Comparison of ENCODE assay signal across 8 cellular contexts in the genomic region with DNA sequence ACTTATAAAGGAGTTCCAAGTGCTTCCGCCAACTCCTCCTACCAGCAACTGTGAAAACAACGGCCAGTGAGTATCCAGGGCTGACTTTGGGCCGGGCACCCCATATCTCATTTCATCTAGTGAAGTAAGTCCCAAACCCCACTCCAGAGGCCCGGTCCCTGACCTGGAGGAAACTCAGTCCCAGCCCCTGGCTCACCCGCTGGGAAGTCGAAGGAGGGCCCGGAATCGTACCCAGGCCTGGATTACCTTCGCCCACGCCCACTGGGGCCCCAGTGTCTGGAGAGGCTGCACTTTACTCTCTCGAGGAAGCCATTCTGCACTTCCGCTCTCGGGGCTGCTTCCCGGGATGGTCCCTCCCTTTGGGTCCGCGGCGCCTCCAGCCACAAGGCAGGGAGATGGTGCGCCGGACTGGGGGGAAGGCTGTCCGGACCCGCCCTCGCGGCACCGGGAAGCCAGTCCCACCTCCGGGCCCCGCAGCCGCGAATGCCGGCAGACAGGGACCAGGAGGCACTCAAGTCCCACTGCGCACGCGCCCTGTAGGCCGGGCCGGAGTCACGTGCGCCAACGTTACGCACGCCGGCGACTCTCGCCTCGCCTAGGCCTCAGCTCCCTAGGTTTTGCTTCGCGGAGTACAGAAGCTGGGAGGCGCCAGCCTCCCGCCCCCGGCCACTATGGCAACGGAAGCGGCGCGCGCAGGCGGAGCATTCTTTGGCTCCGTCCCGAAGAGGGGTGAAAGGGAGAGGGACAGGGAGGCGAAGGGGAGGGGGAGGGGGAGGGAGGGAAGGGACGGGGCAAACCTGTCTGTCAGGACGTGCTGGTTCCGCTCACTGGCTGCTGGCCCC. TPM values are rescaled to one million over a fixed set of nuclear protein-coding genes. Genes with fewer than 3 reads are reported as not detected.
A peak's percentile ranks its signal among the peaks of the same experiment; 100 is the strongest.
DNase-seq lines count a peak whose midpoint lies in the region; ATAC-seq, FAIRE-seq and TF ChIP-seq lines count a peak whose summit lies in the region.

A gene with protein sequence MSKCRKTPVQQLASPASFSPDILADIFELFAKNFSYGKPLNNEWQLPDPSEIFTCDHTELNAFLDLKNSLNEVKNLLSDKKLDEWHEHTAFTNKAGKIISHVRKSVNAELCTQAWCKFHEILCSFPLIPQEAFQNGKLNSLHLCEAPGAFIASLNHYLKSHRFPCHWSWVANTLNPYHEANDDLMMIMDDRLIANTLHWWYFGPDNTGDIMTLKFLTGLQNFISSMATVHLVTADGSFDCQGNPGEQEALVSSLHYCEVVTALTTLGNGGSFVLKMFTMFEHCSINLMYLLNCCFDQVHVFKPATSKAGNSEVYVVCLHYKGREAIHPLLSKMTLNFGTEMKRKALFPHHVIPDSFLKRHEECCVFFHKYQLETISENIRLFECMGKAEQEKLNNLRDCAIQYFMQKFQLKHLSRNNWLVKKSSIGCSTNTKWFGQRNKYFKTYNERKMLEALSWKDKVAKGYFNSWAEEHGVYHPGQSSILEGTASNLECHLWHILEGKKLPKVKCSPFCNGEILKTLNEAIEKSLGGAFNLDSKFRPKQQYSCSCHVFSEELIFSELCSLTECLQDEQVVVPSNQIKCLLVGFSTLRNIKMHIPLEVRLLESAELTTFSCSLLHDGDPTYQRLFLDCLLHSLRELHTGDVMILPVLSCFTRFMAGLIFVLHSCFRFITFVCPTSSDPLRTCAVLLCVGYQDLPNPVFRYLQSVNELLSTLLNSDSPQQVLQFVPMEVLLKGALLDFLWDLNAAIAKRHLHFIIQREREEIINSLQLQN (minus strand): TSS at position 513 of the 842 bp plus-strand sequence. CDS start 3,482 bp downstream, outside the sequence.

- H3K36me3 Mint-ChIP-seq in dendritic cell treated with granulocyte-macrophage colony-stimulating factor and Interleukin-4, amounts not matched to agents 40 ng/mL and 50 ng/mL, for 4 days (ENCODE audit: low read depth): peaks cover 41% of the 10 kb centered on the region

- H3K36me3 ChIP-seq in BLaER1 treated with 17β-estradiol and CSF1 and Interleukin-3, amounts not matched to agents 10 nM and 100 nM: peaks cover 34 to 37% (median 36%) of the 10 kb centered on the region in 11 experiments
- peaks cover 3 to 22% of the 10 kb centered on the region in 2 experiments for H3K36me3 ChIP-seq in HepG2 (replicated peaks in 1 of 2; ENCODE audit: control insufficient read depth in 1 of 2, insufficient read depth in 2 of 2, low read length in 2 of 2)

- peak; percentile 75 for TF ChIP-seq RAD21 in HepG2 (CRISPR knock-in tag; IDR thresholded peaks at IDR 0.05)

- in situ Hi-C loops in HepG2 (cut with HindIII; ENCODE audit: extremely low pct_ligation_motif_present, low pct_unique_long_range_greater_than_20kb): no loop called here

- no peaks in the 10 kb centered on the region for H3K27me3 ChIP-seq in BLaER1 treated with 17β-estradiol and CSF1 and Interleukin-3, amounts not matched to agents 10 nM and 100 nM
- no peaks in the 10 kb centered on the region; a peak in 1 of 5 replicates for H3K27me3 ChIP-seq in HepG2 (ENCODE audit: control insufficient read depth in 1 of 2, insufficient read depth in 2 of 2, low read length in 2 of 2)

- H4K20me1 ChIP-seq in BLaER1 treated with 17β-estradiol and CSF1 and Interleukin-3, amounts not matched to agents 10 nM and 100 nM: peaks cover 0 to 7% (median 0%) of the 10 kb centered on the region in 11 experiments; a peak in 1 of 22 replicates
- no peaks in the 10 kb centered on the region for H4K20me1 ChIP-seq in HepG2 (ENCODE audit: insufficient read depth, low read length)

- peak; percentile 58 for TF ChIP-seq CTCF in HepG2 (CRISPR knock-in tag; IDR thresholded peaks at IDR 0.05)

- peak; percentile 97 for DNase-seq in NCI-H748 (lab: John Stamatoyannopoulos, UW; ENCODE audit: unreplicated experiment)
- DNase-seq in activated CD4-positive, alpha-beta T cell treated with anti-CD3 and anti-CD28 coated beads, Interleukin-2, amount 50 U/mL, for 24 hours (ENCODE audit: low read depth in 1 of 2, low spot score in 1 of 2): peak; percentile 79 to 90
- peak; percentile 97 for DNase-seq in HepG2 (ENCODE audit: low spot score)
- peak; percentile 91 for DNase-seq in stimulated activated CD4-positive, alpha-beta T cell treated with anti-CD3 and anti-CD28 coated beads, Interleukin-4, amount 100 ng/mL, for 1 hour

- CTCF ChIA-PET in HepG2 (lab: Yijun Ruan, JAX; ENCODE audit: low intra/inter-chr PET ratio, low total read pairs): no interaction called here

- H3K4me2 ChIP-seq in BLaER1 treated with 17β-estradiol and CSF1 and Interleukin-3, amounts not matched to agents 10 nM and 100 nM: peak within 1 kb of the TSS; percentile 76 to 96 (median 89)
- H3K4me2 ChIP-seq in HepG2 (ENCODE audit: low read depth, low read length): peak within 1 kb of the TSS; percentile 80

- H3K79me2 ChIP-seq in HepG2 (ENCODE audit: insufficient read depth, low read length): peaks cover 7% of the 10 kb centered on the region

- BruUV-seq in HepG2 (replicated peaks; lab: Mats Ljungman, UMichigan): no TSS peak

- WGBS in HepG2 (ENCODE audit: low lambda C conversion rate): 2% methylated on average over 41 of the region's 60 CpGs

- ATAC-seq in GM19351 (IDR thresholded peaks at IDR 0.05; ENCODE audit: unreplicated experiment) (peak; percentile 85), HG03521 (IDR thresholded peaks at IDR 0.05; ENCODE audit: unreplicated experiment) (peak; percentile 97), HepG2 (peak; percentile 97)

- intact Hi-C loops in dendritic cell treated with granulocyte-macrophage colony-stimulating factor and Interleukin-4, amounts not matched to agents 40 ng/mL and 50 ng/mL, for 4 days (cut with micrococcal nuclease): loop anchor here (5.0 to 10.0 kb wide), 2 partner anchors 37 to 176 kb away; a partner anchor contains a TSS
- intact Hi-C loops in HepG2 (cut with micrococcal nuclease; ENCODE audit: unreplicated experiment): no loop called here

- peak within 1 kb of the TSS; percentile 90 for H3K27ac Mint-ChIP-seq in dendritic cell treated with granulocyte-macrophage colony-stimulating factor and Interleukin-4, amounts not matched to agents 40 ng/mL and 50 ng/mL, for 4 days

- H3K4me3 ChIP-seq in BLaER1 treated with 17β-estradiol and CSF1 and Interleukin-3, amounts not matched to agents 10 nM and 100 nM: peak within 1 kb of the TSS; percentile 71 to 83 (median 78)
- H3K4me3 ChIP-seq in HepG2 (replicated peaks in 1 of 3; ENCODE audit: insufficient read depth in 1 of 3, low read depth in 2 of 3, low read length in 3 of 3): peak within 1 kb of the TSS; percentile 73 to 77 (median 77)

- peak within 1 kb of the TSS; percentile 88 to 96 (median 93) for H3K27ac ChIP-seq in BLaER1 treated with 17β-estradiol and CSF1 and Interleukin-3, amounts not matched to agents 10 nM and 100 nM
- H3K27ac ChIP-seq in HepG2 (ENCODE audit: extremely low read length, insufficient read depth, low read length): peak within 1 kb of the TSS; percentile 75

- peaks cover 17 to 26% (median 23%) of the 10 kb centered on the region in 10 experiments for H3K4me1 ChIP-seq in BLaER1 treated with 17β-estradiol and CSF1 and Interleukin-3, amounts not matched to agents 10 nM and 100 nM
- peaks cover 21% of the 10 kb centered on the region for H3K4me1 ChIP-seq in HepG2 (ENCODE audit: insufficient read depth, low read length)

- peaks cover 0 to 26% (median 18%) of the 10 kb centered on the region in 11 experiments; a peak in 20 of 22 replicates for H3K9me3 ChIP-seq in BLaER1 treated with 17β-estradiol and CSF1 and Interleukin-3, amounts not matched to agents 10 nM and 100 nM (replicated peaks in 1 of 11)
- no peaks in the 10 kb centered on the region; the same call in 1 of the 2 replicates for H3K9me3 ChIP-seq in HepG2 (ENCODE audit: low read length)

- POLR2A ChIA-PET in HepG2 (lab: Yijun Ruan, JAX): interaction anchor here (0.6 to 1.1 kb wide), 4 partner anchors 10 to 518 kb away, joined by 3 to 6 read pairs (median 4); a partner anchor contains a TSS

- TF ChIP-seq EP300 in HepG2 (IDR thresholded peaks at IDR 0.05; ENCODE audit: low read depth in 2 of 2, low read length in 2 of 2) (no peak), HepG2 (CRISPR knock-in tag; IDR thresholded peaks at IDR 0.05; ENCODE audit: borderline replicate concordance) (peak; percentile 49; the same call in 1 of the 2 replicates)

- H3K4me1 Mint-ChIP-seq in dendritic cell treated with granulocyte-macrophage colony-stimulating factor and Interleukin-4, amounts not matched to agents 40 ng/mL and 50 ng/mL, for 4 days (ENCODE audit: low read depth): peaks cover 21% of the 10 kb centered on the region

- peak within 1 kb of the TSS; percentile 87 for H3K4me3 Mint-ChIP-seq in dendritic cell treated with granulocyte-macrophage colony-stimulating factor and Interleukin-4, amounts not matched to agents 40 ng/mL and 50 ng/mL, for 4 days

- no peak within 1 kb of the TSS for H2AFZ ChIP-seq in HepG2 (ENCODE audit: low read length)

- no peaks in the 10 kb centered on the region for H3K9me3 Mint-ChIP-seq in dendritic cell treated with granulocyte-macrophage colony-stimulating factor and Interleukin-4, amounts not matched to agents 40 ng/mL and 50 ng/mL, for 4 days

- peak; percentile 83 to 93 for TF ChIP-seq POLR2A in HepG2 (IDR thresholded peaks at IDR 0.05; ENCODE audit: insufficient read depth in 1 of 2, low read depth in 2 of 2, low read length in 2 of 2)

- FAIRE-seq in HepG2 (lab: Jason Lieb, UNC): peak; percentile 34

- peak within 1 kb of the TSS; percentile 84 to 94 (median 88) for H3K9ac ChIP-seq in BLaER1 treated with 17β-estradiol and CSF1 and Interleukin-3, amounts not matched to agents 10 nM and 100 nM
- H3K9ac ChIP-seq in HepG2 (ENCODE audit: insufficient read depth, low read depth, low read length): peak within 1 kb of the TSS; percentile 75

- peaks cover 17% of the 10 kb centered on the region for H3K27me3 Mint-ChIP-seq in dendritic cell treated with granulocyte-macrophage colony-stimulating factor and Interleukin-4, amounts not matched to agents 40 ng/mL and 50 ng/mL, for 4 days

RNA-seq across cellular contexts. Expression of the gene that starts here (rescaled TPM):
- total RNA-seq in HepG2 (2016; rRNA removed; fragmentation: Illumina TruSeq; extraction: Trizol): 19.9 and 25.1 TPM in 2 replicates
- total RNA-seq in HepG2 (2016; cell fraction: cytosol; rRNA removed; fragmentation: Illumina TruSeq; extraction: Trizol; ENCODE audit: low read depth): 2.6 TPM in 2 replicates
- 16.1 and 24.0 TPM in 2 replicates for total RNA-seq in HepG2 (2016; cell fraction: insoluble cytoplasmic fraction; rRNA removed; fragmentation: Illumina TruSeq; extraction: Trizol)
- total RNA-seq in HepG2 (2016; cell fraction: membrane; rRNA removed; fragmentation: Illumina TruSeq; extraction: Trizol): 7.2 and 8.3 TPM in 2 replicates
- 15.5 and 15.6 TPM in 2 replicates for total RNA-seq in HepG2 (2016; cell fraction: nucleus; rRNA removed; fragmentation: Illumina TruSeq; extraction: Trizol)
- polyA plus RNA-seq in HepG2 (2011; rRNA removed): 12.4 and 15.0 TPM in 2 replicates
- polyA plus RNA-seq in HepG2 (2011; cell fraction: cytosol; rRNA removed): 4.9 and 7.1 TPM in 2 replicates
- 9.8 and 15.1 TPM in 2 replicates for polyA plus RNA-seq in HepG2 (2011; cell fraction: nucleus; rRNA removed)
- 7.0 and 7.3 TPM in 2 replicates for polyA plus RNA-seq in HepG2 (2012)
- polyA plus RNA-seq in HepG2 (2016; cell fraction: cytosol; fragmentation: Illumina TruSeq; extraction: Trizol; ENCODE audit: low read depth): 0.35 and 0.45 TPM in 2 replicates
- polyA plus RNA-seq in HepG2 (2016; cell fraction: insoluble cytoplasmic fraction; fragmentation: Illumina TruSeq; extraction: Trizol; ENCODE audit: low read depth): 12.2 and 13.1 TPM in 2 replicates
- polyA plus RNA-seq in HepG2 (2016; cell fraction: membrane; fragmentation: Illumina TruSeq; extraction: Trizol; ENCODE audit: low read depth): 1.3 and 1.7 TPM in 2 replicates
- polyA plus RNA-seq in HepG2 (2016; cell fraction: nucleus; fragmentation: Illumina TruSeq; extraction: Trizol; ENCODE audit: insufficient read depth, low read depth): 21.4 and 23.0 TPM in 2 replicates
- 8.1 and 10.7 TPM in 2 replicates for polyA minus RNA-seq in HepG2 (2011; rRNA and poly(A)+ RNA removed; ENCODE audit: low replicate concordance)
- 7.8 and 8.5 TPM in 2 replicates for polyA minus RNA-seq in HepG2 (2011; cell fraction: cytosol; rRNA and poly(A)+ RNA removed)
- polyA minus RNA-seq in HepG2 (2011; cell fraction: nucleus; rRNA and poly(A)+ RNA removed): 25.1 and 34.1 TPM in 2 replicates

Comparison
In these comparisons a context has a peak if more than half of its experiments do, and no peak if none do; other contexts are left out.
1. Peak in every context shown above with its lines: DNase-seq, ATAC-seq, H3K4me3 ChIP-seq and H3K27ac ChIP-seq.